Comparison of ENCODE assay signal across 29 cellular contexts in the genomic region with DNA sequence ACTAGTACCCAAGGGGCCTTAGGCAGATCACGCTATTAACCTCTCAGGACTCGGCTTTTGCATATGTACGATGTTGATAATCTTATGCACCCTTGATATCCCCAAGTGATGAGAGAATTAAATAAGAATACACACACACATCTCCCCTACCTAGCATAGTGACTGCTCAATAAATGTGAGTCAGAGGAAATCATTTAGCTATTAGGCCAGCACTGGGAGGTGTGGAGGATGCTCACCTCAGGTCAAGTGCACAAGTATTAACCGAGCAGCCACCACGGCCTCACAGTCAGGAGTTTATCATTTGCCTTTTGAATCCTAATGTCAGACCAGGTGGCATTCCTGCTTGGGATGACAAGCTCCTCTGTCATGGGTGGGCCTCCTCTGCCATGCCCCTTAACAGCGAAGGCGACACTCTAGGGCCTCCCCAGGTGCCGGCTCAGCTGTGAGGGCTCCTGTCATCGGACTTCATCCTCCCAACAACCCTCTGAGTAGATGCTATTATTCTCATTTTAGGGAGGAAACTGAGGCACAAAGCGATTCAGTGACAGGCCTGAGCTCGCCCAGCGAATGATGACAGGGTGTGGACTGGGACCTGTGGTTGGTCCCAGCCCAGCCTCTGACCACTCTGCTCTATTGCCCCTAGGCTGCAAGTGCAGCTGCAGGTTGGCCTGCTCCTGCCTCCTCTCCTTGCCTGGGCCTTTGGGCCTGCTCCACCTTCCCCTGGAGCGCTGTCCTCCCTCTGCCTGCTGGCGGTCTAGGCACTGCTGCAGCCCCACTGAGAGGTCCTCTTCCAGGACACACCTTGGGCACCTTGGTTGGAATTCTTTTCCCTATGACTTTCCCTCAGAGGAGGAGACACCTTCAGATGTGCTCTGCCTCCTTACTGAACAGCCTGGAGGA. TPM values are rescaled to one million over a fixed set of nuclear protein-coding genes. Genes with fewer than 3 reads are reported as not detected.
"Had no signal": no experiment of that assay in that cellular context is flagged by ENCODE, and none has a peak within 500 bp of the region (broad histone marks: within the 10 kb centered on the region; RNA-seq: fewer than 3 reads in every experiment).

No MANE protein-coding gene starts in this region.

- H3K9me3 Mint-ChIP-seq: brain; dendritic cell treated with granulocyte-macrophage colony-stimulating factor and Interleukin-4, amounts not matched to agents 40 ng/mL and 50 ng/mL, for 4 days; memory B cell; naive thymus-derived CD4-positive, alpha-beta T cell; type B pancreatic cell had no signal

- H3K4me3 ChIP-seq: ascending aorta, gastrocnemius medialis, spleen, thoracic aorta, vagina had no signal

- H3K27me3 ChIP-seq: ascending aorta, gastrocnemius medialis, spleen, vagina had no signal

- DNase-seq: activated CD4-positive, alpha-beta T cell treated with anti-CD3 and anti-CD28 coated beads for 48 hours; activated CD4-positive, alpha-beta T cell treated with anti-CD3 and anti-CD28 coated beads, Interleukin-2, amount 50 U/mL, for 48 hours; activated CD8-positive, alpha-beta memory T cell treated with anti-CD3 and anti-CD28 coated beads for 24 hours; activated effector memory CD4-positive, alpha-beta T cell treated with Interleukin-2 at 50 U/mL for 16 hours; activated naive CD4-positive, alpha-beta T cell treated with Interleukin-2 at 50 U/mL for 16 hours; central memory CD4-positive, alpha-beta T cell; effector CD8-positive, alpha-beta T cell; erythroblast; gastrocnemius medialis; glutamatergic neuron; midbrain; naive thymus-derived CD4-positive, alpha-beta T cell; spleen; stimulated activated naive CD4-positive, alpha-beta T cell; T1000; WERI-Rb-1 had no signal

- H3K4me3 Mint-ChIP-seq: activated naive CD8-positive, alpha-beta T cell; brain; dendritic cell treated with granulocyte-macrophage colony-stimulating factor and Interleukin-4, amounts not matched to agents 40 ng/mL and 50 ng/mL, for 4 days; memory B cell; naive thymus-derived CD4-positive, alpha-beta T cell; type B pancreatic cell had no signal

- H3K4me1 ChIP-seq: ascending aorta, gastrocnemius medialis, vagina had no signal

- H3K27me3 Mint-ChIP-seq: activated naive CD8-positive, alpha-beta T cell; brain; memory B cell; naive thymus-derived CD4-positive, alpha-beta T cell had no signal

- H3K27ac ChIP-seq: ascending aorta, gastrocnemius medialis, spleen, thoracic aorta, vagina, WERI-Rb-1 had no signal

- H3K36me3 Mint-ChIP-seq: activated naive CD8-positive, alpha-beta T cell; type B pancreatic cell had no signal

- H3K4me1 Mint-ChIP-seq: memory B cell had no signal

- H3K36me3 ChIP-seq: gastrocnemius medialis, thoracic aorta, vagina, WERI-Rb-1 had no signal

- ATAC-seq: activated CD4-positive, CD25-positive, alpha-beta regulatory T cell treated with anti-CD3 and anti-CD28 coated beads, Interleukin-2, amount 50 U/mL, for 24 hours; gastrocnemius medialis; naive thymus-derived CD4-positive, alpha-beta T cell; right cardiac atrium had no signal

- H3K27ac Mint-ChIP-seq: activated naive CD8-positive, alpha-beta T cell; brain; dendritic cell treated with granulocyte-macrophage colony-stimulating factor and Interleukin-4, amounts not matched to agents 40 ng/mL and 50 ng/mL, for 4 days; memory B cell; naive thymus-derived CD4-positive, alpha-beta T cell; type B pancreatic cell had no signal

- H3K9me3 ChIP-seq: ascending aorta, gastrocnemius medialis, spleen, thoracic aorta, vagina had no signal

RNA-seq across cellular contexts. Expression of gene SOX10, which starts 5.0 kb away (rescaled TPM):
- total RNA-seq: naive thymus-derived CD4-positive, alpha-beta T cell; pulmonary artery endothelial cell; T-helper 1 cell treated with Interleukin-12 subunit alpha and Interleukin-12 subunit beta and Interleukin-4 antibody, amounts not matched to agents 30 ng/mL and 1 ng/mL, for 36 hours had no signal

RNA-seq across cellular contexts. Expression of gene C22orf23, which starts 36.0 kb away (rescaled TPM):
- total RNA-seq: ascending aorta; lower leg skin; spleen; T-helper 1 cell treated with Interleukin-12 subunit alpha and Interleukin-12 subunit beta and Interleukin-4 antibody, amounts not matched to agents 30 ng/mL and 1 ng/mL, for 36 hours; thoracic aorta; vagina had no signal
